In the genomic region with DNA sequence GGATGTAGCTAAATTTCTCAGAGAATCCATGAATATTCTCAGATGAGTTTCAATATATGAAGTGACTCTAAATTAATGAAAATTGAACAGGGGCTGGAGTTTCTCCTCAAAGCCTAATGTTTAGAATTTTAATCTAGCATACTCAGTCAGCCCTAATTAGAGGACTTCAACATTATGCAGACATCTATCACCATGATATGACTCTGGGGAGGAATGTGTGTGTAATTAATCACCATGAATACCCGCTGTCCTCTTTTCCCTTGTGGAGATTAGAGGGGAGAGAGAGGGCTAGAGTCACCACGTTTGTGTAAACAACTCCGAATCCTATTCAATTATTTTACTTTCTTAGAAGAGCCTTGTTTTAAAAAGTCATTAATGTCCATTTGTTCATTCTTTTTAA, we compare ENCODE assay signal across 28 cellular contexts.
"Had no signal": no experiment of that assay in that cellular context is flagged by ENCODE, and none has a peak within 500 bp of the region (broad histone marks: within the 10 kb centered on the region; RNA-seq: fewer than 3 reads in every experiment).

No MANE protein-coding gene starts in this region.

- H3K9me3 ChIP-seq: right lobe of liver, stomach, suprapubic skin, tibial nerve had no signal

- FAIRE-seq: colon, endothelial cell of umbilical vein had no signal

- H3K4me3 ChIP-seq: hepatocyte, right lobe of liver, skin epidermis, stomach, suprapubic skin, tibial nerve had no signal

- H3K27me3 ChIP-seq: hepatocyte, right lobe of liver, stomach, suprapubic skin, tibial nerve had no signal

- H3K27me3 Mint-ChIP-seq: activated CD4-positive, alpha-beta T cell treated with anti-CD3 and anti-CD28 coated beads, Interleukin-2, amount 10 ng/mL, durations not matched to agents 24 days and 14 days; activated CD8-positive, alpha-beta memory T cell treated with anti-CD3 and anti-CD28 coated beads, Interleukin-2, amount 10 ng/mL, durations not matched to agents 7 days and 5 days; activated CD8-positive, alpha-beta T cell treated with anti-CD3 and anti-CD28 coated beads for 36 hours; activated naive CD4-positive, alpha-beta T cell treated with anti-CD3 and anti-CD28 coated beads, Interleukin-2, amount 50 U/mL, for 24 hours; central memory CD8-positive, alpha-beta T cell; effector memory CD8-positive, alpha-beta T cell had no signal

- H3K4me1 ChIP-seq: right lobe of liver, stomach, suprapubic skin, tibial nerve had no signal

- H3K4me3 Mint-ChIP-seq: activated CD4-positive, alpha-beta T cell treated with anti-CD3 and anti-CD28 coated beads, Interleukin-2, amount 10 ng/mL, durations not matched to agents 24 days and 14 days; activated CD8-positive, alpha-beta memory T cell treated with anti-CD3 and anti-CD28 coated beads, Interleukin-2, amount 10 ng/mL, durations not matched to agents 7 days and 5 days; activated CD8-positive, alpha-beta T cell treated with anti-CD3 and anti-CD28 coated beads for 36 hours; activated naive CD4-positive, alpha-beta T cell treated with anti-CD3 and anti-CD28 coated beads, Interleukin-2, amount 50 U/mL, for 24 hours; central memory CD8-positive, alpha-beta T cell; effector memory CD8-positive, alpha-beta T cell; immature natural killer cell; stimulated activated effector memory CD8-positive, alpha-beta T cell treated with anti-CD3 and anti-CD28 coated beads, Interleukin-12 subunit alpha, Interleukin-12 subunit beta, amount 100 ng/mL, for 72 hours; T-helper 2 cell treated with Interferon-gamma antibody and Interleukin-4, amounts not matched to agents 5 μg/mL and 100 μg/mL, for 36 hours had no signal

- H3K36me3 ChIP-seq: right lobe of liver, stomach, suprapubic skin, tibial nerve had no signal

- H3K79me2 ChIP-seq: hepatocyte had no signal

- H3K36me3 Mint-ChIP-seq: activated CD8-positive, alpha-beta memory T cell treated with anti-CD3 and anti-CD28 coated beads, Interleukin-2, amount 10 ng/mL, durations not matched to agents 7 days and 5 days; activated naive CD4-positive, alpha-beta T cell treated with anti-CD3 and anti-CD28 coated beads, Interleukin-2, amount 50 U/mL, for 24 hours; immature natural killer cell; stimulated activated effector memory CD8-positive, alpha-beta T cell treated with anti-CD3 and anti-CD28 coated beads, Interleukin-12 subunit alpha, Interleukin-12 subunit beta, amount 100 ng/mL, for 72 hours had no signal

- H3K27ac Mint-ChIP-seq: activated CD4-positive, alpha-beta T cell treated with anti-CD3 and anti-CD28 coated beads, Interleukin-2, amount 10 ng/mL, durations not matched to agents 24 days and 14 days; activated CD8-positive, alpha-beta memory T cell treated with anti-CD3 and anti-CD28 coated beads, Interleukin-2, amount 10 ng/mL, durations not matched to agents 7 days and 5 days; activated CD8-positive, alpha-beta T cell treated with anti-CD3 and anti-CD28 coated beads for 36 hours; activated naive CD4-positive, alpha-beta T cell treated with anti-CD3 and anti-CD28 coated beads, Interleukin-2, amount 50 U/mL, for 24 hours; effector memory CD8-positive, alpha-beta T cell; immature natural killer cell; stimulated activated effector memory CD8-positive, alpha-beta T cell treated with anti-CD3 and anti-CD28 coated beads, Interleukin-12 subunit alpha, Interleukin-12 subunit beta, amount 100 ng/mL, for 72 hours; T-helper 2 cell treated with Interferon-gamma antibody and Interleukin-4, amounts not matched to agents 5 μg/mL and 100 μg/mL, for 36 hours had no signal

- DNase-seq: activated CD4-positive, alpha-beta T cell treated with anti-CD3 and anti-CD28 coated beads, Interleukin-2, amount 10 ng/mL, durations not matched to agents 24 days and 14 days; activated CD8-positive, alpha-beta memory T cell treated with anti-CD3 and anti-CD28 coated beads, Interleukin-2, amount 10 ng/mL, durations not matched to agents 7 days and 5 days; activated CD8-positive, alpha-beta T cell treated with anti-CD3 and anti-CD28 coated beads for 36 hours; activated gamma-delta T cell treated with Interleukin-2 at 50 U/mL for 16 hours; activated T-cell treated with anti-CD3 and anti-CD28 coated beads for 4 hours; aorta; effector memory CD8-positive, alpha-beta T cell; foreskin melanocyte; glutamatergic neuron; immature natural killer cell; left ventricle myocardium superior; mammary epithelial cell; occipital lobe; posterior cingulate gyrus; right lobe of liver; stimulated activated CD4-positive, alpha-beta T cell treated with anti-CD3 and anti-CD28 coated beads, Interleukin-2, amount 100 ng/mL, for 24 hours; stomach had no signal

- H3K4me2 ChIP-seq: hepatocyte had no signal

- H3K27ac ChIP-seq: hepatocyte, right lobe of liver, skin epidermis, stomach, suprapubic skin, tibial nerve, VCaP had no signal

- H3K4me1 Mint-ChIP-seq: activated CD4-positive, alpha-beta T cell treated with anti-CD3 and anti-CD28 coated beads, Interleukin-2, amount 10 ng/mL, durations not matched to agents 24 days and 14 days; activated CD8-positive, alpha-beta memory T cell treated with anti-CD3 and anti-CD28 coated beads, Interleukin-2, amount 10 ng/mL, durations not matched to agents 7 days and 5 days; activated naive CD4-positive, alpha-beta T cell treated with anti-CD3 and anti-CD28 coated beads, Interleukin-2, amount 50 U/mL, for 24 hours; central memory CD8-positive, alpha-beta T cell; immature natural killer cell; stimulated activated effector memory CD8-positive, alpha-beta T cell treated with anti-CD3 and anti-CD28 coated beads, Interleukin-12 subunit alpha, Interleukin-12 subunit beta, amount 100 ng/mL, for 72 hours had no signal
